ENCODE assay signal across 2 cellular contexts in the genomic region with DNA sequence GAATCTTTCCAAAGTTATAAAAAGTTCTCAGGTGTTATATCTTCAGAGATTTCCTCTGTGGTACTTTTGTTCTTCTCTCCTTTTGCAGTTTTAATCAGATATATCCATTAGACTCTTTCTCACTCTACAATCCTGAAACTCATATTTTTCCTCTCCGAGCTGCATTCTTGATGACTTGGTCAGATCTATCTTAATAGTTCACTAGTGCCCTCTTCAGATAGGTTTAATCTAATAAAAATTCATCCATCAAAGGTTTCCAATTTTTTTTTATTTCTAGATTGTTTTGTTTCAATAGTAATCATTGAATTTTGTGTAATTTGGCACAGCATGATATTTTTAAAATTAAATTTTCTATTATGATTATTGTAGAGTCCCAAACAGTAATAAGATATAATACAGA.
TF ChIP-seq lines count a peak whose summit lies in the region.

No MANE protein-coding gene starts in this region.

TF ChIP-seq in liver, 16 proteins besides CTCF, POLR2A, EP300 and RAD21:
- no peak for TF ChIP-seq RXRA (IDR thresholded peaks at IDR 0.05)
- TF ChIP-seq, protein P1, sequence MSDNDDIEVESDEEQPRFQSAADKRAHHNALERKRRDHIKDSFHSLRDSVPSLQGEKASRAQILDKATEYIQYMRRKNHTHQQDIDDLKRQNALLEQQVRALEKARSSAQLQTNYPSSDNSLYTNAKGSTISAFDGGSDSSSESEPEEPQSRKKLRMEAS (IDR thresholded peaks at IDR 0.05), result no peak
- TF ChIP-seq, protein P2, sequence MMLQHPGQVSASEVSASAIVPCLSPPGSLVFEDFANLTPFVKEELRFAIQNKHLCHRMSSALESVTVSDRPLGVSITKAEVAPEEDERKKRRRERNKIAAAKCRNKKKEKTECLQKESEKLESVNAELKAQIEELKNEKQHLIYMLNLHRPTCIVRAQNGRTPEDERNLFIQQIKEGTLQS (IDR thresholded peaks at IDR 0.05), result no peak
- TF ChIP-seq, protein P3, sequence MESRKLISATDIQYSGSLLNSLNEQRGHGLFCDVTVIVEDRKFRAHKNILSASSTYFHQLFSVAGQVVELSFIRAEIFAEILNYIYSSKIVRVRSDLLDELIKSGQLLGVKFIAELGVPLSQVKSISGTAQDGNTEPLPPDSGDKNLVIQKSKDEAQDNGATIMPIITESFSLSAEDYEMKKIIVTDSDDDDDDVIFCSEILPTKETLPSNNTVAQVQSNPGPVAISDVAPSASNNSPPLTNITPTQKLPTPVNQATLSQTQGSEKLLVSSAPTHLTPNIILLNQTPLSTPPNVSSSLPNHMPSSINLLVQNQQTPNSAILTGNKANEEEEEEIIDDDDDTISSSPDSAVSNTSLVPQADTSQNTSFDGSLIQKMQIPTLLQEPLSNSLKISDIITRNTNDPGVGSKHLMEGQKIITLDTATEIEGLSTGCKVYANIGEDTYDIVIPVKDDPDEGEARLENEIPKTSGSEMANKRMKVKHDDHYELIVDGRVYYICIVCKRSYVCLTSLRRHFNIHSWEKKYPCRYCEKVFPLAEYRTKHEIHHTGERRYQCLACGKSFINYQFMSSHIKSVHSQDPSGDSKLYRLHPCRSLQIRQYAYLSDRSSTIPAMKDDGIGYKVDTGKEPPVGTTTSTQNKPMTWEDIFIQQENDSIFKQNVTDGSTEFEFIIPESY (IDR thresholded peaks at IDR 0.05), result no peak
- TF ChIP-seq HNF4A (conservative IDR thresholded peaks at IDR 0.05), result no peak
- TF ChIP-seq JUND (IDR thresholded peaks at IDR 0.05), result no peak
- TF ChIP-seq, protein P4, sequence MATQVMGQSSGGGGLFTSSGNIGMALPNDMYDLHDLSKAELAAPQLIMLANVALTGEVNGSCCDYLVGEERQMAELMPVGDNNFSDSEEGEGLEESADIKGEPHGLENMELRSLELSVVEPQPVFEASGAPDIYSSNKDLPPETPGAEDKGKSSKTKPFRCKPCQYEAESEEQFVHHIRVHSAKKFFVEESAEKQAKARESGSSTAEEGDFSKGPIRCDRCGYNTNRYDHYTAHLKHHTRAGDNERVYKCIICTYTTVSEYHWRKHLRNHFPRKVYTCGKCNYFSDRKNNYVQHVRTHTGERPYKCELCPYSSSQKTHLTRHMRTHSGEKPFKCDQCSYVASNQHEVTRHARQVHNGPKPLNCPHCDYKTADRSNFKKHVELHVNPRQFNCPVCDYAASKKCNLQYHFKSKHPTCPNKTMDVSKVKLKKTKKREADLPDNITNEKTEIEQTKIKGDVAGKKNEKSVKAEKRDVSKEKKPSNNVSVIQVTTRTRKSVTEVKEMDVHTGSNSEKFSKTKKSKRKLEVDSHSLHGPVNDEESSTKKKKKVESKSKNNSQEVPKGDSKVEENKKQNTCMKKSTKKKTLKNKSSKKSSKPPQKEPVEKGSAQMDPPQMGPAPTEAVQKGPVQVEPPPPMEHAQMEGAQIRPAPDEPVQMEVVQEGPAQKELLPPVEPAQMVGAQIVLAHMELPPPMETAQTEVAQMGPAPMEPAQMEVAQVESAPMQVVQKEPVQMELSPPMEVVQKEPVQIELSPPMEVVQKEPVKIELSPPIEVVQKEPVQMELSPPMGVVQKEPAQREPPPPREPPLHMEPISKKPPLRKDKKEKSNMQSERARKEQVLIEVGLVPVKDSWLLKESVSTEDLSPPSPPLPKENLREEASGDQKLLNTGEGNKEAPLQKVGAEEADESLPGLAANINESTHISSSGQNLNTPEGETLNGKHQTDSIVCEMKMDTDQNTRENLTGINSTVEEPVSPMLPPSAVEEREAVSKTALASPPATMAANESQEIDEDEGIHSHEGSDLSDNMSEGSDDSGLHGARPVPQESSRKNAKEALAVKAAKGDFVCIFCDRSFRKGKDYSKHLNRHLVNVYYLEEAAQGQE (IDR thresholded peaks at IDR 0.05), result no peak

TF ChIP-seq in HepG2, 621 proteins besides CTCF, POLR2A, EP300 and RAD21:
- no peak for TF ChIP-seq SMARCE1 (IDR thresholded peaks at IDR 0.05; ENCODE audit: borderline replicate concordance)
- TF ChIP-seq, protein P5, sequence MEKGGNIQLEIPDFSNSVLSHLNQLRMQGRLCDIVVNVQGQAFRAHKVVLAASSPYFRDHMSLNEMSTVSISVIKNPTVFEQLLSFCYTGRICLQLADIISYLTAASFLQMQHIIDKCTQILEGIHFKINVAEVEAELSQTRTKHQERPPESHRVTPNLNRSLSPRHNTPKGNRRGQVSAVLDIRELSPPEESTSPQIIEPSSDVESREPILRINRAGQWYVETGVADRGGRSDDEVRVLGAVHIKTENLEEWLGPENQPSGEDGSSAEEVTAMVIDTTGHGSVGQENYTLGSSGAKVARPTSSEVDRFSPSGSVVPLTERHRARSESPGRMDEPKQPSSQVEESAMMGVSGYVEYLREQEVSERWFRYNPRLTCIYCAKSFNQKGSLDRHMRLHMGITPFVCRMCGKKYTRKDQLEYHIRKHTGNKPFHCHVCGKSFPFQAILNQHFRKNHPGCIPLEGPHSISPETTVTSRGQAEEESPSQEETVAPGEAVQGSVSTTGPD (CRISPR knock-in tag; IDR thresholded peaks at IDR 0.05), result no peak
TF ChIP-seq in HepG2: peak in this region for 0.
